Comparison of ENCODE assay signal across 8 cellular contexts in the genomic region with DNA sequence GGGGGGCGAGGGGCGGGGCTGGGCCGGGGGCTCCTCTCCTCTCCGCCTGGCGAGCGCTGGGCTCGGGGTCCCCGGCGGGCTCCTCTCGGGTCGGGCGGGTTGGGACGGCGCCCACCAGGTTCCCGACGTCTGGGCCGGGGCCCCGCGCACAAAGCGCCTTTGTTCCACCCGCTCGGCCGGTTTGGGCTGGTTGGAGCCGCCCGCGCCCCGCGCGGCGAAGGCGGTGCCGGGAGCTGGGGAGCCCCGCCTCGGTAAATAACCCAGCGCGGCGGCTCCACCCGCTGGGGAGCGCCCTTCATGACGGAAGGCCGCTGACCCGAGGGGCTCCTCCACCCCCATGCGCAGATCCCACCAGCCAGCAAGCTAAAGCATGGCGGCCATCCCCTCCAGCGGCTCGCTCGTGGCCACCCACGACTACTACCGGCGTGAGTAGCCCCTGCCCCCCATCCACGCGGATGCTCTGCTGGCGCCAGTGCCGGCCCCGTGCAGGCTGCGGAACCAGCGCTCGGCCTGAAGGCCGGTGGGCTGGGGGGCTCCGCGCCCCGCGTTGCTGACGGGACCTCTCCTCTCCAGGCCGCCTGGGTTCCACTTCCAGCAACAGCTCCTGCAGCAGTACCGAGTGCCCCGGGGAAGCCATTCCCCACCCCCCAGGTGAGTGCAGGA. TPM values are rescaled to one million over a fixed set of nuclear protein-coding genes. Genes with fewer than 3 reads are reported as not detected.
DNase-seq lines count a peak whose midpoint lies in the region; ATAC-seq, FAIRE-seq and TF ChIP-seq lines count a peak whose summit lies in the region.

No MANE protein-coding gene starts in this region.

- FAIRE-seq in frontal cortex (lab: Jason Lieb, UNC) = no peak

- intact Hi-C loops in PC-9 (cut with micrococcal nuclease; ENCODE audit: unreplicated experiment) = loop anchor here (2.0 kb wide), 1 partner anchor 32 kb away; no protein-coding TSS in a partner anchor

- TSS peak; percentile 73 for BruUV-seq in PC-9 (replicated peaks; lab: Mats Ljungman, UMichigan)

- H2AFZ ChIP-seq in PC-9 = peak overlapping the region; percentile 97
- no peak overlapping the region for H2AFZ ChIP-seq in neuron (ENCODE audit: low read depth, low read length)

- H3F3A ChIP-seq in PC-9 (ENCODE audit: insufficient read depth, low read depth) = peaks cover 37% of the 10 kb centered on the region; the same call in 1 of the 2 replicates

- H3K9me3 ChIP-seq in PC-9 (ENCODE audit: insufficient read depth, low read depth) = peaks cover 11% of the 10 kb centered on the region
- H3K9me3 ChIP-seq in neuron (ENCODE audit: low read length) = peaks cover 6% of the 10 kb centered on the region
- peaks cover 0 to 5% (median 0%) of the 10 kb centered on the region in 5 donors for H3K9me3 ChIP-seq in subcutaneous abdominal adipose tissue (ENCODE audit: control insufficient read depth in 5 of 5, low read length in 5 of 5)

- H3K27me3 ChIP-seq in PC-9 (ENCODE audit: insufficient read depth, low read depth) (no peaks in the 10 kb centered on the region), neuron (ENCODE audit: insufficient read depth, low read length) (no peaks in the 10 kb centered on the region), subcutaneous abdominal adipose tissue (ENCODE audit: control insufficient read depth in 5 of 5, insufficient read depth in 4 of 5, low read length in 5 of 5) (no peaks in the 10 kb centered on the region)

- H3K36me3 ChIP-seq in PC-9 (ENCODE audit: low read depth) (peaks cover 18% of the 10 kb centered on the region), neuron (ENCODE audit: insufficient read depth, low read length) (peaks cover 26% of the 10 kb centered on the region), subcutaneous abdominal adipose tissue (ENCODE audit: control insufficient read depth in 5 of 5, insufficient read depth in 5 of 5, low read length in 5 of 5) (peaks cover 0 to 13% (median 8%) of the 10 kb centered on the region in 5 donors)

- H3K4me1 ChIP-seq in PC-9 (replicated peaks; ENCODE audit: insufficient read depth) (peaks cover 7% of the 10 kb centered on the region; the same call in 1 of the 2 replicates), neuron (ENCODE audit: insufficient read depth, low read length) (peaks cover 17% of the 10 kb centered on the region), subcutaneous abdominal adipose tissue (ENCODE audit: control insufficient read depth in 5 of 5, insufficient read depth in 5 of 5, low read length in 5 of 5) (peaks cover 0 to 28% (median 24%) of the 10 kb centered on the region in 5 donors)

- DNase-seq in AML-193 (lab: John Stamatoyannopoulos, UW) (peak; percentile 44 to 54), PC-9 (peak; percentile 50 to 62), frontal cortex (ENCODE audit: low spot score in 2 of 2) (peak; percentile 85 to 95)
- peak; percentile 52 for DNase-seq in activated gamma-delta T cell treated with anti-CD3 and anti-CD28 coated beads, Interleukin-2, amount 50 U/mL, for 16 hours (ENCODE audit: low read depth)

- no peaks in the 10 kb centered on the region for H3K9me2 ChIP-seq in PC-9 (ENCODE audit: insufficient read depth)

- peak overlapping the region in 4 of 5 donors; percentile 45 to 76 (median 62) for H3K9ac ChIP-seq in subcutaneous abdominal adipose tissue (ENCODE audit: low read length in 5 of 5)

- H3K4me2 ChIP-seq in PC-9 = peak overlapping the region; percentile 100

- H3K27ac ChIP-seq in PC-9 (no peak overlapping the region), subcutaneous abdominal adipose tissue (ENCODE audit: low read depth, low read length) (no peak overlapping the region)

- ATAC-seq in GM19035 (IDR thresholded peaks at IDR 0.05; ENCODE audit: unreplicated experiment) = peak; percentile 44
- ATAC-seq in HG03280 (IDR thresholded peaks at IDR 0.05; ENCODE audit: unreplicated experiment) = peak; percentile 48

- no peak; the same call in 1 of the 2 replicates for TF ChIP-seq CTCF in PC-9 (conservative IDR thresholded peaks at IDR 0.05)

- peaks cover 7% of the 10 kb centered on the region for H3K79me2 ChIP-seq in PC-9 (ENCODE audit: low read depth)

- H3K4me3 ChIP-seq in PC-9 = peak overlapping the region; percentile 99
- peak overlapping the region; percentile 98 for H3K4me3 ChIP-seq in neuron (ENCODE audit: low read length)
- peak overlapping the region; percentile 61 to 89 (median 68) for H3K4me3 ChIP-seq in subcutaneous abdominal adipose tissue (ENCODE audit: low read depth in 1 of 5, low read length in 5 of 5)

- CTCF ChIA-PET in PC-9 (lab: Charles Lee) = interaction anchor here (0.9 to 1.3 kb wide), 2 partner anchors 17 to 79 kb away, joined by 3 to 4 read pairs; no protein-coding TSS in a partner anchor

- POLR2A ChIA-PET in PC-9 (lab: Charles Lee; ENCODE audit: unreplicated experiment) = interaction anchor here (0.5 to 1.1 kb wide), 5 partner anchors 10 to 220 kb away, joined by 3 to 11 read pairs (median 5); partner anchors contain the start of gene PTK6

- no peaks in the 10 kb centered on the region; the same call in 1 of the 2 replicates for H4K20me1 ChIP-seq in PC-9 (ENCODE audit: insufficient read depth)

RNA-seq across cellular contexts. Expression of gene PPDPF, which starts 0.5 kb away (rescaled TPM):
- total RNA-seq in PC-9 (2021) (243 and 253 TPM in 2 replicates), frontal cortex (17.1 TPM)

RNA-seq across cellular contexts. Expression of gene PTK6, which starts 16.1 kb away (rescaled TPM):
- total RNA-seq in PC-9 (2021) (12.9 and 13.3 TPM in 2 replicates), frontal cortex (not detected)

RNA-seq across cellular contexts. Expression of gene EEF1A2, which starts 22.2 kb away (rescaled TPM):
- total RNA-seq in PC-9 (2021) = 75.2 and 90.2 TPM in 2 replicates
- 179 TPM for total RNA-seq in frontal cortex

RNA-seq across cellular contexts. Expression of gene SRMS, which starts 26.5 kb away (rescaled TPM):
- 1.2 TPM in 2 replicates for total RNA-seq in PC-9 (2021)
- not detected for total RNA-seq in frontal cortex

RNA-seq across cellular contexts. Expression of gene FNDC11, which starts 32.9 kb away (rescaled TPM):
- total RNA-seq in PC-9 (2021) (7.7 and 10.6 TPM in 2 replicates), frontal cortex (6.1 TPM)

Comparison
In these comparisons a context has a peak if more than half of its experiments do, and no peak if none do; other contexts are left out.
1. RNA of gene PPDPF, which starts 0.5 kb away (total RNA-seq): 243 to 253 TPM in PC-9; 17.1 TPM in frontal cortex (single experiment); every median in the first group is over 10 times any median in the second.
2. RNA of gene PTK6, which starts 16.1 kb away (total RNA-seq): 12.9 to 13.3 TPM in PC-9; not detected in frontal cortex (single experiment); every median in the first group is over 10 times any median in the second.
3. Peak in every context shown above with its lines, with median percentiles within 50 percentile points of each other: DNase-seq and H3K4me3 ChIP-seq.